In genomic region chr10:116490028-116490662, GRCh38 we compare ENCODE assay signal across 9 cellular contexts. TPM values are rescaled to one million over a fixed set of nuclear protein-coding genes. Genes with fewer than 3 reads are reported as not detected.
DNase-seq lines count a peak whose midpoint lies in the region; ATAC-seq and TF ChIP-seq lines count a peak whose summit lies in the region.
"Had no signal": no experiment of that assay in that cellular context is flagged by ENCODE, and none has a peak within 500 bp of the region (broad histone marks: within the 10 kb centered on the region; RNA-seq: fewer than 3 reads in every experiment).

No MANE protein-coding gene starts in this region.

- H3K36me3 ChIP-seq in OCI-LY3 (replicated peaks; ENCODE audit: low read depth, low read length) (no peaks in the 10 kb centered on the region), transverse colon (no peaks in the 10 kb centered on the region)
- H3K36me3 ChIP-seq: thoracic aorta had no signal

- no peak overlapping the region for H3K9ac ChIP-seq in OCI-LY3 (ENCODE audit: low read length)

- no peaks in the 10 kb centered on the region for H3K9me3 ChIP-seq in OCI-LY3 (ENCODE audit: insufficient read depth, low read length)
- no peaks in the 10 kb centered on the region for H3K9me3 ChIP-seq in transverse colon
- H3K9me3 ChIP-seq: thoracic aorta had no signal

- H3K4me3 ChIP-seq in OCI-LY3 (ENCODE audit: low read length) = no peak overlapping the region
- no peak overlapping the region for H3K4me3 ChIP-seq in fibroblast of pulmonary artery (replicated peaks; ENCODE audit: low read depth, low read length)
- H3K4me3 ChIP-seq in transverse colon = no peak overlapping the region
- H3K4me3 ChIP-seq: thoracic aorta had no signal

- no peaks in the 10 kb centered on the region for H3K27me3 ChIP-seq in OCI-LY3 (ENCODE audit: low read depth, low read length)
- H3K27me3 ChIP-seq in transverse colon = peaks cover 5% of the 10 kb centered on the region

- TF ChIP-seq EP300 in transverse colon (IDR thresholded peaks at IDR 0.05; ENCODE audit: low read depth) = no peak

- in situ Hi-C loops in transverse colon (cut with MboI; ENCODE audit: low pct_ligation_motif_present in 1 of 4, low pct_unique_long_range_greater_than_20kb in 1 of 4, low sequenced_read_pairs in 3 of 4) = no loop called here

- no peak for TF ChIP-seq POLR2A in transverse colon (IDR thresholded peaks at IDR 0.05)

- no peaks in the 10 kb centered on the region for H3K79me2 ChIP-seq in OCI-LY3 (ENCODE audit: low read length)

- ATAC-seq in GM18909 (IDR thresholded peaks at IDR 0.05; ENCODE audit: poor library complexity, unreplicated experiment) = peak; percentile 52

- intact Hi-C loops in transverse colon (cut with DNase I; ENCODE audit: low total_unique reads) = no loop called here

- H2AFZ ChIP-seq in OCI-LY3 (ENCODE audit: low read depth, low read length) = no peak overlapping the region

- DNase-seq in AG20443 (ENCODE audit: low spot score) (peak; percentile 48), fibroblast of pulmonary artery (ENCODE audit: low read depth) (peak; percentile 38), transverse colon (no peak), NCI-H2171 treated with DMSO at 0.1 percent for 48 hours (lab: John Stamatoyannopoulos, UW) (no peak), GDM1 (lab: John Stamatoyannopoulos, UW) (no peak), HK-2 (ENCODE audit: unreplicated experiment) (no peak)

- peak; percentile 62 for TF ChIP-seq CTCF in OCI-LY3 (IDR thresholded peaks at IDR 0.05; ENCODE audit: low read depth, low read length)
- TF ChIP-seq CTCF in fibroblast of pulmonary artery (IDR thresholded peaks at IDR 0.05; ENCODE audit: low read length, missing control alignments) = peak; percentile 58
- TF ChIP-seq CTCF in transverse colon (IDR thresholded peaks at IDR 0.05) = peak; percentile 34 to 68 (median 53)

- no peaks in the 10 kb centered on the region for H4K20me1 ChIP-seq in OCI-LY3 (ENCODE audit: insufficient read depth, low read length)

- WGBS in transverse colon (ENCODE audit: low coverage in 1 of 2), 2 donors = 18 to 26% methylated on average over 2 of the region's 2 CpGs

- H3K4me1 ChIP-seq in OCI-LY3 (ENCODE audit: low read length) = no peaks in the 10 kb centered on the region
- no peaks in the 10 kb centered on the region for H3K4me1 ChIP-seq in transverse colon

- H3K27ac ChIP-seq in OCI-LY3 (ENCODE audit: low read length) (no peak overlapping the region), transverse colon (no peak overlapping the region)
- H3K27ac ChIP-seq: thoracic aorta had no signal

- no peak overlapping the region for H3K4me2 ChIP-seq in OCI-LY3 (ENCODE audit: low read length)

RNA-seq across cellular contexts. Expression of gene PNLIP, which starts 55.6 kb away (rescaled TPM):
- not detected for total RNA-seq in transverse colon

Comparison
In these comparisons a context has a peak if more than half of its experiments do, and no peak if none do; other contexts are left out.
1. DNase-seq: peak in AG20443 (single experiment) and fibroblast of pulmonary artery (single experiment); none in transverse colon (single experiment), NCI-H2171 treated with DMSO at 0.1 percent for 48 hours (single experiment), GDM1 (single experiment) and HK-2 (single experiment).
2. Peak in every context shown above with its lines, with median percentiles within 50 percentile points of each other: CTCF ChIP-seq.